Comparison of ENCODE assay signal across 12 cellular contexts in the genomic region with DNA sequence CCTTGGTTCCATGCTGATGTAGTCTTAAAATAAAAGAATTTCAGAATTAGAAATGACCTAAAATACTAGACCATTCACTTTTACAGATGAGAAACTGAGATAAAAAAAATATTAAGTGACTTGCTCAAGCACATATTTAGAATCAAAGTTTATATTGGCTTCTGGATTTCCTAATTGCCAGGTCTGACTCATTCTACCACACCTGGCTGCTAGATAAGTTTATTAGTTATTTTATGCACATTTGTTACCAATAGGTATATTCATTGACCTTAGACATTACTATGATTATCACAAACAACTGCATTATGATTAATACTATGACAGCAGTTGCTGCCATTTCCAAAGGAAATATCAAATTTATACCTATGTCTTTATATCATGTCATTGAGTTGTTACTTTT.
DNase-seq lines count a peak whose midpoint lies in the region; ATAC-seq and TF ChIP-seq lines count a peak whose summit lies in the region.
"Had no signal": no experiment of that assay in that cellular context is flagged by ENCODE, and none has a peak within 500 bp of the region (broad histone marks: within the 10 kb centered on the region; RNA-seq: fewer than 3 reads in every experiment).

No MANE protein-coding gene starts in this region.

- H3K36me3 ChIP-seq in RWPE2 (ENCODE audit: low read depth), result no peaks in the 10 kb centered on the region
- H3K36me3 ChIP-seq in smooth muscle cell (ENCODE audit: low read depth), result no peaks in the 10 kb centered on the region
- no peaks in the 10 kb centered on the region for H3K36me3 ChIP-seq in BE2C
- no peaks in the 10 kb centered on the region for H3K36me3 ChIP-seq in ovary

- intact Hi-C loops in ovary (cut with DNase I), result no loop called here

- TF ChIP-seq EP300 in ovary (IDR thresholded peaks at IDR 0.05), result no peak

- no peak for TF ChIP-seq CTCF in RWPE2 (IDR thresholded peaks at IDR 0.05; ENCODE audit: poor library complexity, severe bottlenecking)
- TF ChIP-seq CTCF in smooth muscle cell (IDR thresholded peaks at IDR 0.05; ENCODE audit: borderline replicate concordance, insufficient read depth, poor library complexity, severe bottlenecking), result no peak
- no peak for TF ChIP-seq CTCF in BE2C (IDR thresholded peaks at IDR 0.05; ENCODE audit: low read depth, low read length)
- TF ChIP-seq CTCF in ovary (IDR thresholded peaks at IDR 0.05), result no peak

- H3K27ac ChIP-seq in RWPE2 (ENCODE audit: poor library complexity, severe bottlenecking), result peak overlapping the region; percentile 76
- H3K27ac ChIP-seq in epithelial cell of prostate, result peak overlapping the region; percentile 60
- peak overlapping the region; percentile 71 for H3K27ac ChIP-seq in smooth muscle cell (ENCODE audit: low read depth)
- H3K27ac ChIP-seq in ovary, result no peak overlapping the region

- H3K4me2 ChIP-seq in smooth muscle cell, result no peak overlapping the region

- no peaks in the 10 kb centered on the region for H3K79me2 ChIP-seq in smooth muscle cell (ENCODE audit: low read depth)

- TF ChIP-seq POLR2A in ovary (IDR thresholded peaks at IDR 0.05), result no peak

- no peaks in the 10 kb centered on the region for H3F3A ChIP-seq in smooth muscle cell (ENCODE audit: low read depth)

- H3K4me3 ChIP-seq in RWPE2 (ENCODE audit: severe bottlenecking) (no peak overlapping the region), smooth muscle cell (no peak overlapping the region), BE2C (ENCODE audit: low read depth, low read length) (no peak overlapping the region), ovary (no peak overlapping the region)

- no peaks in the 10 kb centered on the region for H3K27me3 ChIP-seq in RWPE2 (ENCODE audit: insufficient read depth, poor library complexity, severe bottlenecking)
- no peaks in the 10 kb centered on the region for H3K27me3 ChIP-seq in smooth muscle cell (ENCODE audit: low read depth)
- H3K27me3 ChIP-seq in BE2C, result no peaks in the 10 kb centered on the region
- H3K27me3 ChIP-seq in ovary, result no peaks in the 10 kb centered on the region

- no peaks in the 10 kb centered on the region for H4K20me1 ChIP-seq in smooth muscle cell (ENCODE audit: low read depth)

- no peak overlapping the region for H3K9ac ChIP-seq in smooth muscle cell (ENCODE audit: low read depth)

- DNase-seq in COR-L47 (lab: John Stamatoyannopoulos, UW) (peak; percentile 47), RWPE2 (ENCODE audit: low spot score) (no peak), epithelial cell of prostate (ENCODE audit: low read depth, low spot score) (peak; percentile 10), smooth muscle cell (lab: John Stamatoyannopoulos, UW; ENCODE audit: unreplicated experiment) (no peak), BE2C (no peak), ovary (no peak)
- DNase-seq: C1 segment of cervical spinal cord; Caco-2; CD4-positive, CD25-positive, alpha-beta regulatory T cell; CD8-positive, alpha-beta memory T cell; H9 had no signal

- peak; percentile 54 for ATAC-seq in RWPE2 (ENCODE audit: low read depth)
- ATAC-seq: HepG2 had no signal

- H3K9me3 ChIP-seq in RWPE2 (ENCODE audit: severe bottlenecking) (no peaks in the 10 kb centered on the region), smooth muscle cell (replicated peaks; ENCODE audit: low read depth) (no peaks in the 10 kb centered on the region), BE2C (no peaks in the 10 kb centered on the region), ovary (no peaks in the 10 kb centered on the region)
- H3K9me3 ChIP-seq: Caco-2 had no signal

- H2AFZ ChIP-seq in smooth muscle cell (ENCODE audit: low read depth), result peak overlapping the region; percentile 50

- peaks cover 17% of the 10 kb centered on the region for H3K4me1 ChIP-seq in RWPE2 (ENCODE audit: insufficient read depth, poor library complexity, severe bottlenecking)
- H3K4me1 ChIP-seq in smooth muscle cell (ENCODE audit: low read depth), result no peaks in the 10 kb centered on the region
- no peaks in the 10 kb centered on the region for H3K4me1 ChIP-seq in BE2C
- H3K4me1 ChIP-seq in ovary (ENCODE audit: insufficient read depth), result no peaks in the 10 kb centered on the region
- H3K4me1 ChIP-seq: Caco-2 had no signal

Comparison
In these comparisons a context has a peak if more than half of its experiments do, and no peak if none do; other contexts are left out.
1. DNase-seq: peak in COR-L47 (single experiment) and epithelial cell of prostate (single experiment); none in RWPE2 (single experiment), smooth muscle cell (single experiment), BE2C (single experiment) and ovary (0 of 5).
2. H3K27ac ChIP-seq: peak in RWPE2 (single experiment), epithelial cell of prostate (single experiment) and smooth muscle cell (single experiment); none in ovary (0 of 2).